In genomic region chr17:49741009-49741691, GRCh38 we compare ENCODE assay signal across 8 cellular contexts. TPM values are rescaled to one million over a fixed set of nuclear protein-coding genes. Genes with fewer than 3 reads are reported as not detected.
A peak's percentile ranks its signal among the peaks of the same experiment; 100 is the strongest.
DNase-seq lines count a peak whose midpoint lies in the region; ATAC-seq lines count a peak whose summit lies in the region.

No MANE protein-coding gene starts in this region.

- peaks cover 12% of the 10 kb centered on the region for H3K36me3 ChIP-seq in CD4-positive, CD25-positive, alpha-beta regulatory T cell (ENCODE audit: control insufficient read depth, insufficient read depth, low read length)

- H3K27me3 ChIP-seq in CD4-positive, CD25-positive, alpha-beta regulatory T cell (ENCODE audit: control insufficient read depth, insufficient read depth, low read length), result no peaks in the 10 kb centered on the region
- no peaks in the 10 kb centered on the region for H3K27me3 ChIP-seq in mononuclear cell (ENCODE audit: insufficient read depth, low read length)

- H3K27ac Mint-ChIP-seq in CD4-positive, CD25-positive, alpha-beta regulatory T cell, result peak overlapping the region; percentile 98 to 100 (median 99)
- peak overlapping the region; percentile 95 for H3K27ac Mint-ChIP-seq in activated naive CD8-positive, alpha-beta T cell treated with anti-CD3 and anti-CD28 coated beads for 36 hours

- H3K4me3 ChIP-seq in CD4-positive, CD25-positive, alpha-beta regulatory T cell (ENCODE audit: low read depth, low read length), result peak overlapping the region; percentile 99
- peak overlapping the region; percentile 42 for H3K4me3 ChIP-seq in mononuclear cell (ENCODE audit: low read length)

- DNase-seq in CD4-positive, CD25-positive, alpha-beta regulatory T cell, result peak in 1 of 3 donors; percentile 41
- DNase-seq in activated naive CD8-positive, alpha-beta T cell treated with anti-CD3 and anti-CD28 coated beads for 36 hours, result no peak
- DNase-seq in hippocampal formation (lab: John Stamatoyannopoulos, UW) (no peak), islet precursor cell (no peak)
- DNase-seq in stimulated activated naive CD4-positive, alpha-beta T cell treated with Interleukin-2 at 50 U/mL for 16 hours (lab: John Stamatoyannopoulos, UW), result no peak
- no peak for DNase-seq in stimulated activated CD8-positive, alpha-beta memory T cell treated with anti-CD3 and anti-CD28 coated beads, Interleukin-4, amount 100 ng/mL, for 48 hours

- H3K9me3 ChIP-seq in CD4-positive, CD25-positive, alpha-beta regulatory T cell (ENCODE audit: control insufficient read depth in 2 of 2, low read length in 2 of 2), result no peaks in the 10 kb centered on the region
- H3K9me3 ChIP-seq in mononuclear cell (ENCODE audit: low read depth, low read length), result no peaks in the 10 kb centered on the region

- peak overlapping the region; percentile 92 to 99 (median 96) for H3K4me3 Mint-ChIP-seq in CD4-positive, CD25-positive, alpha-beta regulatory T cell
- H3K4me3 Mint-ChIP-seq in activated naive CD8-positive, alpha-beta T cell treated with anti-CD3 and anti-CD28 coated beads for 36 hours, result peak overlapping the region; percentile 72

- peaks cover 22 to 89% (median 65%) of the 10 kb centered on the region in 4 donors for H3K4me1 Mint-ChIP-seq in CD4-positive, CD25-positive, alpha-beta regulatory T cell
- H3K4me1 Mint-ChIP-seq in activated naive CD8-positive, alpha-beta T cell treated with anti-CD3 and anti-CD28 coated beads for 36 hours, result peaks cover 82% of the 10 kb centered on the region

- H3K36me3 Mint-ChIP-seq in CD4-positive, CD25-positive, alpha-beta regulatory T cell, result peaks cover 46% of the 10 kb centered on the region
- peaks cover 23% of the 10 kb centered on the region for H3K36me3 Mint-ChIP-seq in activated naive CD8-positive, alpha-beta T cell treated with anti-CD3 and anti-CD28 coated beads for 36 hours

- no peak for ATAC-seq in CD4-positive, CD25-positive, alpha-beta regulatory T cell (ENCODE audit: low read depth in 2 of 2)
- ATAC-seq in HG02870 (IDR thresholded peaks at IDR 0.05; ENCODE audit: unreplicated experiment), result peak; percentile 49

- peaks cover 94% of the 10 kb centered on the region for H3K4me1 ChIP-seq in CD4-positive, CD25-positive, alpha-beta regulatory T cell (ENCODE audit: control insufficient read depth, insufficient read depth, low read length, poor library complexity, severe bottlenecking)
- peaks cover 99% of the 10 kb centered on the region for H3K4me1 ChIP-seq in mononuclear cell (ENCODE audit: insufficient read depth, low read length)

- H3K27me3 Mint-ChIP-seq in CD4-positive, CD25-positive, alpha-beta regulatory T cell, result no peaks in the 10 kb centered on the region
- H3K27me3 Mint-ChIP-seq in activated naive CD8-positive, alpha-beta T cell treated with anti-CD3 and anti-CD28 coated beads for 36 hours, result no peaks in the 10 kb centered on the region

- H3K9me3 Mint-ChIP-seq in CD4-positive, CD25-positive, alpha-beta regulatory T cell, result peaks cover 0 to 3% (median 0%) of the 10 kb centered on the region in 7 donors
- no peaks in the 10 kb centered on the region for H3K9me3 Mint-ChIP-seq in activated naive CD8-positive, alpha-beta T cell treated with anti-CD3 and anti-CD28 coated beads for 36 hours

- H3K27ac ChIP-seq in CD4-positive, CD25-positive, alpha-beta regulatory T cell (ENCODE audit: insufficient read depth, low read length, poor library complexity, severe bottlenecking), result peak overlapping the region; percentile 98

RNA-seq across cellular contexts. Expression of gene FAM117A, which starts 22.8 kb away (rescaled TPM):
- total RNA-seq in CD4-positive, CD25-positive, alpha-beta regulatory T cell, result 83.3 TPM
- polyA plus RNA-seq in CD4-positive, CD25-positive, alpha-beta regulatory T cell, result 10 to 100 TPM; 49.0 to 67.4 (median 64.7) TPM
- total RNA-seq in activated naive CD8-positive, alpha-beta T cell treated with anti-CD3 and anti-CD28 coated beads for 36 hours, result 10 to 100 TPM; 16.2 to 16.4 TPM
- total RNA-seq in mononuclear cell, result 15.7 TPM

RNA-seq across cellular contexts. Expression of gene SLC35B1, which starts 33.4 kb away (rescaled TPM):
- total RNA-seq in CD4-positive, CD25-positive, alpha-beta regulatory T cell, result 51.8 TPM
- 10 to 100 TPM; 28.2 to 38.8 (median 34.1) TPM for polyA plus RNA-seq in CD4-positive, CD25-positive, alpha-beta regulatory T cell
- total RNA-seq in activated naive CD8-positive, alpha-beta T cell treated with anti-CD3 and anti-CD28 coated beads for 36 hours, result 10 to 100 TPM; 58.6 to 63.8 TPM
- 38.7 TPM for total RNA-seq in mononuclear cell

RNA-seq across cellular contexts. Expression of gene KAT7, which starts 47.3 kb away (rescaled TPM):
- 207 TPM for total RNA-seq in CD4-positive, CD25-positive, alpha-beta regulatory T cell
- polyA plus RNA-seq in CD4-positive, CD25-positive, alpha-beta regulatory T cell, result 10 to 100 TPM; 37.0 to 49.6 (median 46.9) TPM
- 10 to 100 TPM; 65.9 to 67.2 TPM for total RNA-seq in activated naive CD8-positive, alpha-beta T cell treated with anti-CD3 and anti-CD28 coated beads for 36 hours
- 133 TPM for total RNA-seq in mononuclear cell
